16 cellular contexts compared by ENCODE assay signal in the genomic region with DNA sequence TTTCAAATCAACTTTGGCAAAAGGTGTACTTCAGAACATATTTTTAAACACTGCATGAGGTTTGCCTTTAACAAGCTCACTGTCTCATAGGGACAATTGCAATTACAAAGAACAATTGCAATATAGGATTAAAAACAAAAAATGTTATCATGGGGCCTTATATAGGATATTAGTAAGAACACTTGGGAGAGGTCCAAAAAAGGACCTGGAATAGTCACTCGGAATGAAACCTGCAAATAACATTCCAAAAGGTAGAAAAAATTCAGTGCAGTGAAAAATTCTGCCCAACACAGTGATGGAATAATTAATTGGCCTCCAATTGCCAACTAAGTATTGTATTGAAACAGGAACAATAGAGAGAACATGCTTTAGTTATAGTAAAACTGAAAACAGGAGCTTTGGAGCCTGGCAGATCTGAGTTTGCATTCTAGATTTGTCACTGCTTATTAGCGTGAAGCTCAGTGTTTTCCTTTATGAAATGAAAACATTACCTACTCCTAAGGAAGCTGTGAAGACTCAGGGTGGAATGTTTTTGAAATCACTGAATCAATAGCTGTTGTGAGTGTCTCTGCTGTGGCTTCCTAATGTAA.
"Had no signal": no experiment of that assay in that cellular context is flagged by ENCODE, and none has a peak within 500 bp of the region (broad histone marks: within the 10 kb centered on the region; RNA-seq: fewer than 3 reads in every experiment).

No MANE protein-coding gene starts in this region.

- H3K4me1 ChIP-seq: colonic mucosa, left ventricle myocardium inferior, thyroid gland had no signal

- H3K27ac ChIP-seq: cardiac muscle cell, colonic mucosa, left ventricle myocardium inferior, ovary, thyroid gland had no signal

- H3K9me3 ChIP-seq: colonic mucosa, left ventricle myocardium inferior, ovary, thyroid gland had no signal

- H3K4me3 ChIP-seq: cardiac muscle cell, colonic mucosa, left ventricle myocardium inferior, ovary, thyroid gland had no signal

- H3K27me3 ChIP-seq: cardiac muscle cell, colonic mucosa, ovary, thyroid gland had no signal

- FAIRE-seq: frontal cortex, kidney, urothelium cell line had no signal

- H3K36me3 ChIP-seq: cardiac muscle cell, colonic mucosa, left ventricle myocardium inferior, ovary, thyroid gland had no signal

- DNase-seq: activated CD4-positive, alpha-beta T cell treated with anti-CD3 and anti-CD28 coated beads, Interleukin-2, amount 50 U/mL, for 48 hours; activated CD4-positive, CD25-positive, alpha-beta regulatory T cell treated with anti-CD3 and anti-CD28 coated beads, Interleukin-2, amount 50 U/mL, for 72 hours; activated CD8-positive, alpha-beta memory T cell treated with anti-CD3 and anti-CD28 coated beads, Interleukin-2, amount 10 ng/mL, durations not matched to agents 7 days and 5 days; activated effector memory CD4-positive, alpha-beta T cell treated with anti-CD3 and anti-CD28 coated beads, Interleukin-2, amount 50 U/mL, for 16 hours; activated T-cell treated with anti-CD3 and anti-CD28 coated beads, Interleukin-2, amount 50 U/mL, for 4 hours; colonic mucosa; effector CD4-positive, alpha-beta T cell; kidney; left ventricle myocardium inferior; mesendoderm; ovary; stimulated activated CD4-positive, alpha-beta T cell treated with anti-CD3 and anti-CD28 coated beads, Interleukin-4, amount 100 ng/mL, for 4 hours; thyroid gland had no signal

- ATAC-seq: activated CD8-positive, alpha-beta memory T cell treated with anti-CD3 and anti-CD28 coated beads, Interleukin-2, amount 10 ng/mL, durations not matched to agents 7 days and 5 days; activated T-cell treated with anti-CD3 and anti-CD28 coated beads, Interleukin-2, amount 50 U/mL, for 4 hours had no signal
